21 cellular contexts compared by ENCODE assay signal in the genomic region with DNA sequence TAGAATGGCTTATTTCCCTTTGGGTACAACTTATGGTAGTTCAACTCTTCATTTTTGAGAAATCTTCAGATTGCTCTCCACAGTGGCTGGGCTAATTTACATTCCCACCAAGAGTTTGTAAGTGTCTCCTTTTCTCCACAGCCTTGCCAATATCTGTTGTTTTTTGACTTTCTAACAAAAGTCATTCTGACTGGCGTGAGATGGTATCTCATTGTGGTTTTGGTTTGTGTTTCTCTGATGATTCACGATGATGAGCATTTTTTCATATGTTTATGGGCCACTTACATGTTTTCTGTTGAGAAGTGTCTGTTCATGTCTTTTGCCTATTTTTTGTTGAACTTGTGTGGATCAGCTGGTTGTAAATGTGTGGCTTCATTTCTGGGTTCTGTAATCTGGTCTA.
DNase-seq lines count a peak whose midpoint lies in the region; ATAC-seq and TF ChIP-seq lines count a peak whose summit lies in the region.
"Had no signal": no experiment of that assay in that cellular context is flagged by ENCODE, and none has a peak within 500 bp of the region (broad histone marks: within the 10 kb centered on the region; RNA-seq: fewer than 3 reads in every experiment).

No MANE protein-coding gene starts in this region.

- no peak overlapping the region for H3K27ac Mint-ChIP-seq in CD4-positive, alpha-beta T cell
- no peak overlapping the region for H3K27ac Mint-ChIP-seq in activated naive CD4-positive, alpha-beta T cell treated with anti-CD3 and anti-CD28 coated beads, Interleukin-2, amount 50 U/mL, for 72 hours

- no peaks in the 10 kb centered on the region for H3K27me3 Mint-ChIP-seq in CD4-positive, alpha-beta T cell
- H3K27me3 Mint-ChIP-seq in activated T-cell treated with anti-CD3 and anti-CD28 coated beads, Interleukin-2, amount 50 U/mL, for 4 hours (ENCODE audit: low read depth): no peaks in the 10 kb centered on the region

- DNase-seq in HT1080 (ENCODE audit: low read depth): peak; percentile 38
- peak; percentile 53 for DNase-seq in RPMI7951 (ENCODE audit: low read depth)
- DNase-seq in epithelial cell of prostate (ENCODE audit: low read depth, low spot score): peak; percentile 22
- no peak for DNase-seq in cardiac septum (ENCODE audit: low spot score)
- no peak for DNase-seq in CD4-positive, alpha-beta T cell
- DNase-seq in activated naive CD4-positive, alpha-beta T cell treated with anti-CD3 and anti-CD28 coated beads, Interleukin-2, amount 50 U/mL, for 72 hours (ENCODE audit: low spot score in 2 of 2): no peak
- DNase-seq in activated T-cell treated with anti-CD3 and anti-CD28 coated beads, Interleukin-2, amount 50 U/mL, for 4 hours: no peak
- DNase-seq: ACHN, DMS79, GDM1, HCEC 1CT, Kasumi-1, NCI-H1105 treated with DMSO at 0.1 percent for 48 hours, NCI-H1694, NCI-H2081 treated with DMSO at 0.1 percent for 48 hours, NCI-H510A treated with DMSO at 0.1 percent for 48 hours, NCI-H82, OCI-M1, SIG-M5 had no signal

- no peaks in the 10 kb centered on the region for H3K9me3 ChIP-seq in CD4-positive, alpha-beta T cell (ENCODE audit: control insufficient read depth, low read length)

- H3K27me3 ChIP-seq in CD4-positive, alpha-beta T cell (ENCODE audit: control insufficient read depth, insufficient read depth, low read length): no peaks in the 10 kb centered on the region

- POLR2A ChIA-PET in CD4-positive, alpha-beta T cell (lab: Charles Lee): no interaction called here

- no peak for TF ChIP-seq CTCF in CD4-positive, alpha-beta T cell (IDR thresholded peaks at IDR 0.05)

- H3K27ac ChIP-seq in epithelial cell of prostate: no peak overlapping the region
- no peak overlapping the region for H3K27ac ChIP-seq in CD4-positive, alpha-beta T cell (ENCODE audit: low read depth, low read length)
- H3K27ac ChIP-seq: C4-2B, RWPE1 had no signal

- no peaks in the 10 kb centered on the region for H3K9me3 Mint-ChIP-seq in CD4-positive, alpha-beta T cell
- peaks cover 10 to 15% of the 10 kb centered on the region in 2 donors for H3K9me3 Mint-ChIP-seq in activated naive CD4-positive, alpha-beta T cell treated with anti-CD3 and anti-CD28 coated beads, Interleukin-2, amount 50 U/mL, for 72 hours
- peaks cover 14% of the 10 kb centered on the region for H3K9me3 Mint-ChIP-seq in activated T-cell treated with anti-CD3 and anti-CD28 coated beads, Interleukin-2, amount 50 U/mL, for 4 hours

- no peak overlapping the region for H3K4me3 Mint-ChIP-seq in CD4-positive, alpha-beta T cell
- no peak overlapping the region for H3K4me3 Mint-ChIP-seq in activated T-cell treated with anti-CD3 and anti-CD28 coated beads, Interleukin-2, amount 50 U/mL, for 4 hours

- ATAC-seq in CD4-positive, alpha-beta T cell (ENCODE audit: poor library complexity): no peak
- ATAC-seq in activated naive CD4-positive, alpha-beta T cell treated with anti-CD3 and anti-CD28 coated beads, Interleukin-2, amount 50 U/mL, for 72 hours: no peak
- no peak for ATAC-seq in activated T-cell treated with anti-CD3 and anti-CD28 coated beads, Interleukin-2, amount 50 U/mL, for 4 hours

- no peaks in the 10 kb centered on the region for H3K4me1 Mint-ChIP-seq in CD4-positive, alpha-beta T cell (ENCODE audit: low read depth)
- H3K4me1 Mint-ChIP-seq in activated T-cell treated with anti-CD3 and anti-CD28 coated beads, Interleukin-2, amount 50 U/mL, for 4 hours (ENCODE audit: low read depth): no peaks in the 10 kb centered on the region

- intact Hi-C loops in cardiac septum (cut with DNase I): no loop called here
- intact Hi-C loops in CD4-positive, alpha-beta T cell (cut with DNase I, micrococcal nuclease): no loop called here

- CTCF ChIA-PET in CD4-positive, alpha-beta T cell (lab: Charles Lee): no interaction called here

- H3K36me3 Mint-ChIP-seq in CD4-positive, alpha-beta T cell (ENCODE audit: low read depth): no peaks in the 10 kb centered on the region
- H3K36me3 Mint-ChIP-seq in activated naive CD4-positive, alpha-beta T cell treated with anti-CD3 and anti-CD28 coated beads, Interleukin-2, amount 50 U/mL, for 72 hours: no peaks in the 10 kb centered on the region
- H3K36me3 Mint-ChIP-seq in activated T-cell treated with anti-CD3 and anti-CD28 coated beads, Interleukin-2, amount 50 U/mL, for 4 hours (ENCODE audit: insufficient read depth): no peaks in the 10 kb centered on the region

Comparison
In these comparisons a context has a peak if more than half of its experiments do, and no peak if none do; other contexts are left out.
1. DNase-seq: peak in HT1080 (single experiment), RPMI7951 (single experiment) and epithelial cell of prostate (single experiment); none in cardiac septum (single experiment), CD4-positive, alpha-beta T cell (0 of 10), activated naive CD4-positive, alpha-beta T cell treated with anti-CD3 and anti-CD28 coated beads, Interleukin-2, amount 50 U/mL, for 72 hours (0 of 2) and activated T-cell treated with anti-CD3 and anti-CD28 coated beads, Interleukin-2, amount 50 U/mL, for 4 hours (single experiment).